Comparison of ENCODE assay signal across 17 cellular contexts in the genomic region with DNA sequence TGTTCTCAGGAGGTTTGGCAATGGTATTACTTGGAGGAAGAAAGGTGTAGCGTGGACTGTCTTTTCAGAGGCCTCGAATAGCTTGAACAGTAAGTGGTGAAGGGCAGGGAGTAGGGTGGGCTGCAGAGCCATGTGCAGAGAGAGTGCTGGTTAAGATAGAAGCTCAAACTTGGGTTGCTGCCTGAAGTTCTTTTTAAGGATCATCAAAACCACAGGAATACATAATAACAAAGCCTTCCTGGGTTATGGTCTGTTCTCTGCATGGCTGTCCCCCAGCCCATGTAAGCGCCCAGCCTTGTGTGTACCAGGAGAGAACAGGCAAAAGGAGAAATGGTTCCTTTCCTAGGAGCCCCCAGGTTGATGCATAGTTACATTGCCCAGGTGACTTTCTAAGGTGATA. TPM values are rescaled to one million over a fixed set of nuclear protein-coding genes. Genes with fewer than 3 reads are reported as not detected.
DNase-seq lines count a peak whose midpoint lies in the region; ATAC-seq and TF ChIP-seq lines count a peak whose summit lies in the region.
"Had no signal": no experiment of that assay in that cellular context is flagged by ENCODE, and none has a peak within 500 bp of the region (broad histone marks: within the 10 kb centered on the region; RNA-seq: fewer than 3 reads in every experiment).

No MANE protein-coding gene starts in this region.

- no peak overlapping the region for H3K27ac Mint-ChIP-seq in T-helper 17 cell

- peak overlapping the region; percentile 7; the same call in 1 of the 2 replicates for H3K4me2 ChIP-seq in BLaER1

- no peaks in the 10 kb centered on the region for H3K27me3 Mint-ChIP-seq in T-helper 17 cell

- intact Hi-C loops in psoas muscle (cut with DNase I): loop anchor here in 1 of 2 donors (5.0 kb wide), 1 partner anchor 39 kb away; no protein-coding TSS in a partner anchor
- intact Hi-C loops in heart right ventricle (cut with DNase I): no loop called here

- ATAC-seq in T-helper 17 cell: no peak
- ATAC-seq in psoas muscle: no peak
- no peak for ATAC-seq in GM19395 (IDR thresholded peaks at IDR 0.05; ENCODE audit: unreplicated experiment)
- ATAC-seq in heart right ventricle: no peak
- ATAC-seq: body of pancreas, K562, lower lobe of right lung had no signal

- H3K4me1 ChIP-seq in BLaER1 (peaks cover 30% of the 10 kb centered on the region), psoas muscle (peaks cover 36% of the 10 kb centered on the region), heart right ventricle (peaks cover 0 to 49% (median 7%) of the 10 kb centered on the region in 9 donors)

- H3K4me3 ChIP-seq in BLaER1 (no peak overlapping the region), choroid plexus epithelial cell (ENCODE audit: low read depth, low read length) (no peak overlapping the region), psoas muscle (no peak overlapping the region), heart right ventricle (no peak overlapping the region)
- H3K4me3 ChIP-seq: body of pancreas, K562, lower lobe of right lung, testis had no signal

- H3K27ac ChIP-seq in BLaER1 (no peak overlapping the region), psoas muscle (peak overlapping the region; percentile 54), heart right ventricle (no peak overlapping the region)
- H3K27ac ChIP-seq: lower lobe of right lung had no signal

- H3K9ac ChIP-seq in BLaER1: no peak overlapping the region

- H3K4me1 Mint-ChIP-seq in T-helper 17 cell: peaks cover 33% of the 10 kb centered on the region

- no peaks in the 10 kb centered on the region for H3K9me3 ChIP-seq in BLaER1
- H3K9me3 ChIP-seq in T-helper 17 cell (ENCODE audit: control insufficient read depth, low read length, poor library complexity, severe bottlenecking): no peaks in the 10 kb centered on the region
- H3K9me3 ChIP-seq in psoas muscle: no peaks in the 10 kb centered on the region
- H3K9me3 ChIP-seq in heart right ventricle: no peaks in the 10 kb centered on the region
- H3K9me3 ChIP-seq: body of pancreas, lower lobe of right lung, testis had no signal

- peaks cover 79% of the 10 kb centered on the region for H3K36me3 ChIP-seq in BLaER1
- H3K36me3 ChIP-seq in psoas muscle (ENCODE audit: insufficient read depth in 1 of 2, low read depth in 1 of 2): peaks cover 0 to 27% of the 10 kb centered on the region in 2 donors
- peaks cover 0 to 44% (median 23%) of the 10 kb centered on the region in 9 donors for H3K36me3 ChIP-seq in heart right ventricle

- 86 to 99% (median 96%) methylated on average over 3 of the region's 3 CpGs for WGBS in psoas muscle, 3 donors
- WGBS in heart right ventricle, 2 donors: 95 to 98% methylated on average over 3 of the region's 3 CpGs

- DNase-seq in T-helper 17 cell: no peak
- peak; percentile 76 for DNase-seq in choroid plexus epithelial cell (ENCODE audit: low read depth)
- DNase-seq in psoas muscle: no peak
- DNase-seq in heart right ventricle: no peak
- DNase-seq in activated effector memory CD4-positive, alpha-beta T cell treated with Interleukin-2 at 50 U/mL for 16 hours: no peak
- DNase-seq: activated CD4-positive, alpha-beta T cell treated with anti-CD3 and anti-CD28 coated beads for 4 hours; activated effector memory CD4-positive, alpha-beta T cell treated with anti-CD3 and anti-CD28 coated beads, Interleukin-2, amount 50 U/mL, for 16 hours; DMS79; lower lobe of right lung; retina; Right ventricle myocardium superior; SW 1271; testis had no signal

- H3K27me3 ChIP-seq in BLaER1 (no peaks in the 10 kb centered on the region), psoas muscle (ENCODE audit: insufficient read depth in 3 of 3, low read length in 2 of 3) (no peaks in the 10 kb centered on the region), heart right ventricle (no peaks in the 10 kb centered on the region)
- H3K27me3 ChIP-seq: body of pancreas, testis had no signal

- peak overlapping the region; percentile 7 for H3K4me3 Mint-ChIP-seq in T-helper 17 cell

- peaks cover 25% of the 10 kb centered on the region for H3K36me3 Mint-ChIP-seq in T-helper 17 cell (ENCODE audit: low read depth)

- TF ChIP-seq CTCF in choroid plexus epithelial cell (conservative IDR thresholded peaks at IDR 0.05; ENCODE audit: low read depth, low read length) (no peak), psoas muscle (IDR thresholded peaks at IDR 0.05) (no peak), heart right ventricle (IDR thresholded peaks at IDR 0.05) (no peak)

- H4K20me1 ChIP-seq in BLaER1: peaks cover 52% of the 10 kb centered on the region

RNA-seq across cellular contexts. Expression of a gene that starts 43.9 kb away (rescaled TPM):
- total RNA-seq in T-helper 17 cell: 10 to 100 TPM; 23.5 to 28.1 TPM
- 10 to 100 TPM; 16.0 to 29.5 (median 17.9) TPM for total RNA-seq in psoas muscle
- polyA plus RNA-seq in psoas muscle: 10 to 100 TPM in 2 of 3 donors, 1 to 10 TPM in 1; 8.9 to 13.2 (median 10.7) TPM
- total RNA-seq in heart right ventricle: 1 to 10 TPM; 4.8 to 9.9 (median 6.8) TPM
- polyA plus RNA-seq in heart right ventricle: 1 to 10 TPM; 5.3 to 7.2 TPM
